Comparison of ENCODE assay signal across 8 cellular contexts in genomic region chr2:127407661-127408003, GRCh38. TPM values are rescaled to one million over a fixed set of nuclear protein-coding genes. Genes with fewer than 3 reads are reported as not detected.
A peak's percentile ranks its signal among the peaks of the same experiment; 100 is the strongest.
DNase-seq lines count a peak whose midpoint lies in the region; ATAC-seq and TF ChIP-seq lines count a peak whose summit lies in the region.

No MANE protein-coding gene starts in this region.

- H3K27ac ChIP-seq in OCI-LY7 (ENCODE audit: low read depth, low read length, poor library complexity, severe bottlenecking): no peak overlapping the region
- H3K27ac ChIP-seq in esophagus squamous epithelium: peak overlapping the region; percentile 78 to 94 (median 89)
- H3K27ac ChIP-seq in psoas muscle: peak overlapping the region; percentile 96

- H3K4me2 ChIP-seq in OCI-LY7 (ENCODE audit: low read length): peak overlapping the region; percentile 55

- peaks cover 5% of the 10 kb centered on the region; the same call in 1 of the 2 replicates for H3K9me3 ChIP-seq in OCI-LY7 (ENCODE audit: low read length)
- no peaks in the 10 kb centered on the region for H3K9me3 ChIP-seq in esophagus squamous epithelium
- H3K9me3 ChIP-seq in psoas muscle: no peaks in the 10 kb centered on the region

- intact Hi-C loops in OCI-LY7 (cut with micrococcal nuclease; ENCODE audit: unreplicated experiment): no loop called here
- intact Hi-C loops in esophagus squamous epithelium (cut with DNase I): no loop called here
- intact Hi-C loops in psoas muscle (cut with DNase I): no loop called here

- peak overlapping the region; percentile 78 for H2AFZ ChIP-seq in OCI-LY7 (ENCODE audit: low read length)

- 0 to 3% methylated on average over 2 to 4 of the region's 6 CpGs for WGBS in esophagus squamous epithelium, 2 donors
- WGBS in psoas muscle, 3 donors: 2 to 5% (median 2%) methylated on average over 6 of the region's 6 CpGs

- H3K4me1 Mint-ChIP-seq in T-helper 1 cell treated with Interleukin-12 subunit alpha and Interleukin-12 subunit beta and Interleukin-4 antibody, amounts not matched to agents 30 μg/mL and 1 μg/mL, for 36 hours (ENCODE audit: low read depth): peaks cover 21% of the 10 kb centered on the region

- peak overlapping the region; percentile 39 for H3K4me3 ChIP-seq in OCI-LY7 (ENCODE audit: low read depth, low read length, poor library complexity, severe bottlenecking)
- H3K4me3 ChIP-seq in esophagus squamous epithelium: peak overlapping the region in 3 of 4 donors; percentile 53 to 69 (median 59)
- H3K4me3 ChIP-seq in psoas muscle: no peak overlapping the region

- H3K27ac Mint-ChIP-seq in T-helper 1 cell treated with Interleukin-12 subunit alpha and Interleukin-12 subunit beta and Interleukin-4 antibody, amounts not matched to agents 30 μg/mL and 1 μg/mL, for 36 hours: peak overlapping the region; percentile 62

- H3K36me3 ChIP-seq in OCI-LY7 (ENCODE audit: insufficient read depth, low read length) (no peaks in the 10 kb centered on the region), esophagus squamous epithelium (no peaks in the 10 kb centered on the region), psoas muscle (ENCODE audit: insufficient read depth in 1 of 2, low read depth in 1 of 2) (no peaks in the 10 kb centered on the region)

- TF ChIP-seq POLR2A in esophagus squamous epithelium (IDR thresholded peaks at IDR 0.05): no peak

- no peaks in the 10 kb centered on the region for H3K27me3 ChIP-seq in esophagus squamous epithelium
- H3K27me3 ChIP-seq in psoas muscle (ENCODE audit: insufficient read depth in 3 of 3, low read length in 2 of 3): no peaks in the 10 kb centered on the region

- H3K4me1 ChIP-seq in OCI-LY7 (ENCODE audit: insufficient read depth, low read length, poor library complexity, severe bottlenecking) (peaks cover 50% of the 10 kb centered on the region), esophagus squamous epithelium (peaks cover 19 to 55% (median 25%) of the 10 kb centered on the region in 3 donors), psoas muscle (peaks cover 37% of the 10 kb centered on the region)

- no peaks in the 10 kb centered on the region for H3K9me3 Mint-ChIP-seq in T-helper 1 cell treated with Interleukin-12 subunit alpha and Interleukin-12 subunit beta and Interleukin-4 antibody, amounts not matched to agents 30 μg/mL and 1 μg/mL, for 36 hours

- H3K4me3 Mint-ChIP-seq in T-helper 1 cell treated with Interleukin-12 subunit alpha and Interleukin-12 subunit beta and Interleukin-4 antibody, amounts not matched to agents 30 μg/mL and 1 μg/mL, for 36 hours: peak overlapping the region; percentile 65

- H3K36me3 Mint-ChIP-seq in T-helper 1 cell treated with Interleukin-12 subunit alpha and Interleukin-12 subunit beta and Interleukin-4 antibody, amounts not matched to agents 30 μg/mL and 1 μg/mL, for 36 hours (ENCODE audit: low read depth): peaks cover 7% of the 10 kb centered on the region

- no peaks in the 10 kb centered on the region for H4K20me1 ChIP-seq in OCI-LY7 (ENCODE audit: insufficient read depth, low read length)

- BruUV-seq in OCI-LY7 (replicated peaks; lab: Mats Ljungman, UMichigan): no TSS peak

- H3K79me2 ChIP-seq in OCI-LY7 (ENCODE audit: insufficient read depth, low read depth, low read length): no peaks in the 10 kb centered on the region

- H3K27me3 Mint-ChIP-seq in T-helper 1 cell treated with Interleukin-12 subunit alpha and Interleukin-12 subunit beta and Interleukin-4 antibody, amounts not matched to agents 30 μg/mL and 1 μg/mL, for 36 hours (ENCODE audit: low read depth): peaks cover 5% of the 10 kb centered on the region

- no peaks in the 10 kb centered on the region for H3K9me2 ChIP-seq in OCI-LY7 (ENCODE audit: insufficient read depth, low read length)

- TF ChIP-seq CTCF in OCI-LY7 (conservative IDR thresholded peaks at IDR 0.05; ENCODE audit: low read length): no peak
- no peak for TF ChIP-seq CTCF in esophagus squamous epithelium (IDR thresholded peaks at IDR 0.05)
- TF ChIP-seq CTCF in psoas muscle (IDR thresholded peaks at IDR 0.05): no peak

- no peak for DNase-seq in T-helper 1 cell
- DNase-seq in OCI-LY7 (ENCODE audit: low spot score): peak; percentile 22
- no peak for DNase-seq in esophagus squamous epithelium (lab: John Stamatoyannopoulos, UW)
- DNase-seq in psoas muscle: no peak
- no peak for DNase-seq in NCI-H1105 (lab: John Stamatoyannopoulos, UW)
- DNase-seq in KG1 (lab: John Stamatoyannopoulos, UW): no peak
- DNase-seq in NCI-H2227 treated with DMSO at 0.1 percent for 48 hours (lab: John Stamatoyannopoulos, UW): no peak

- POLR2A ChIA-PET in OCI-LY7 (lab: Charles Lee): interaction anchor here (0.6 kb wide), 1 partner anchor 803 kb away, joined by 3 read pairs; no protein-coding TSS in a partner anchor

- CTCF ChIA-PET in OCI-LY7 (lab: Charles Lee; ENCODE audit: unreplicated experiment): no interaction called here

- ATAC-seq in psoas muscle: peak; percentile 20 to 30 (median 27)

RNA-seq across cellular contexts. Expression of gene PROC, which starts 10.6 kb away (rescaled TPM):
- total RNA-seq in OCI-LY7 (2014; rRNA removed; shearing (Covaris generic)): 0.41 TPM in 1 of 2 replicates, not detected in the other
- 0.59 TPM in 1 of 2 replicates, not detected in the other for total RNA-seq in OCI-LY7 (2022)
- total RNA-seq in esophagus squamous epithelium: 1 to 10 TPM in 1 of 4 donors, not detected in 3; 2.1 TPM
- total RNA-seq in psoas muscle: under 1 TPM in 1 of 4 donors, not detected in 3; 0.60 TPM
- under 1 TPM in 1 of 3 donors, not detected in 2; 0.05 TPM for polyA plus RNA-seq in psoas muscle

RNA-seq across cellular contexts. Expression of gene MAP3K2, which starts 19.9 kb away (rescaled TPM):
- total RNA-seq in OCI-LY7 (2014; rRNA removed; shearing (Covaris generic)): 33.2 and 47.5 TPM in 2 replicates
- total RNA-seq in OCI-LY7 (2022): 52.5 and 55.9 TPM in 2 replicates
- total RNA-seq in esophagus squamous epithelium: 10 to 100 TPM; 29.4 to 37.4 (median 31.3) TPM
- 10 to 100 TPM; 25.9 to 37.1 (median 30.9) TPM for total RNA-seq in psoas muscle
- 10 to 100 TPM in 1 of 3 donors, 1 to 10 TPM in 2; 4.2 to 11.7 (median 7.2) TPM for polyA plus RNA-seq in psoas muscle
